In genomic region chr2:69952336-69953115, GRCh38 we compare ENCODE assay signal across 1 cellular context.
TF ChIP-seq lines count a peak whose summit lies in the region.

No MANE protein-coding gene starts in this region.

TF ChIP-seq in GM23338, 12 proteins besides CTCF, POLR2A, EP300 and RAD21 (continued from another document):
- TF ChIP-seq ZNF462 (CRISPR knock-in tag; IDR thresholded peaks at IDR 0.05) (no peak), JUNB (IDR thresholded peaks at IDR 0.05; ENCODE audit: unreplicated experiment) (no peak), CREB1 (CRISPR knock-in tag; IDR thresholded peaks at IDR 0.05; ENCODE audit: low read depth) (no peak), REST (IDR thresholded peaks at IDR 0.05; ENCODE audit: unreplicated experiment) (no peak)
TF ChIP-seq in GM23338: peak in this region for 0.
